In genomic region chr1:213745451-213745850, GRCh38 we compare ENCODE assay signal across 34 cellular contexts.
DNase-seq lines count a peak whose midpoint lies in the region; ATAC-seq and TF ChIP-seq lines count a peak whose summit lies in the region.
"Had no signal": no experiment of that assay in that cellular context is flagged by ENCODE, and none has a peak within 500 bp of the region (broad histone marks: within the 10 kb centered on the region; RNA-seq: fewer than 3 reads in every experiment).

No MANE protein-coding gene starts in this region.

- H3K27ac ChIP-seq in vagina = no peak overlapping the region
- no peak overlapping the region for H3K27ac ChIP-seq in lower lobe of right lung
- H3K27ac ChIP-seq: 22Rv1; A549; BLaER1; BLaER1 treated with 17β-estradiol and CSF1 and Interleukin-3, amounts not matched to agents 10 nM and 100 nM; C4-2B had no signal

- H3K36me3 Mint-ChIP-seq in glutamatergic neuron (ENCODE audit: unreplicated experiment) = no peaks in the 10 kb centered on the region
- H3K36me3 Mint-ChIP-seq: CD14-positive monocyte; CD4-positive, alpha-beta memory T cell; CD4-positive, CD25-positive, alpha-beta regulatory T cell; CD8-positive, alpha-beta memory T cell; CD8-positive, alpha-beta T cell had no signal

- no peaks in the 10 kb centered on the region for H3K4me1 ChIP-seq in vagina
- no peaks in the 10 kb centered on the region for H3K4me1 ChIP-seq in lower lobe of right lung
- H3K4me1 ChIP-seq: A549; BE2C; BLaER1; BLaER1 treated with 17β-estradiol and CSF1 and Interleukin-3, amounts not matched to agents 10 nM and 100 nM had no signal

- H3K4me3 Mint-ChIP-seq in glutamatergic neuron (ENCODE audit: unreplicated experiment) = peak overlapping the region; percentile 43
- H3K4me3 Mint-ChIP-seq: B cell; CD14-positive monocyte; CD4-positive, alpha-beta memory T cell; CD4-positive, alpha-beta T cell; CD4-positive, CD25-positive, alpha-beta regulatory T cell; CD8-positive, alpha-beta memory T cell; CD8-positive, alpha-beta T cell had no signal

- no peak overlapping the region for H3K27ac Mint-ChIP-seq in glutamatergic neuron (ENCODE audit: unreplicated experiment)
- H3K27ac Mint-ChIP-seq: B cell; CD14-positive monocyte; CD4-positive, alpha-beta memory T cell; CD4-positive, alpha-beta T cell; CD8-positive, alpha-beta memory T cell; CD8-positive, alpha-beta T cell had no signal

- H3K4me3 ChIP-seq in vagina (no peak overlapping the region), lower lobe of right lung (no peak overlapping the region)
- H3K4me3 ChIP-seq: A549; BLaER1; BLaER1 treated with 17β-estradiol and CSF1 and Interleukin-3, amounts not matched to agents 10 nM and 100 nM had no signal

- ATAC-seq in lower lobe of right lung (no peak), GM21390 (IDR thresholded peaks at IDR 0.05; ENCODE audit: unreplicated experiment) (no peak)
- ATAC-seq: A549; CD8-positive, alpha-beta T cell had no signal

- no peaks in the 10 kb centered on the region for H3K9me3 Mint-ChIP-seq in glutamatergic neuron (ENCODE audit: unreplicated experiment)
- H3K9me3 Mint-ChIP-seq: CD4-positive, alpha-beta T cell had no signal

- H3K4me1 Mint-ChIP-seq in glutamatergic neuron (ENCODE audit: low read depth, unreplicated experiment) = peaks cover 2% of the 10 kb centered on the region
- H3K4me1 Mint-ChIP-seq: B cell; CD14-positive monocyte; CD4-positive, CD25-positive, alpha-beta regulatory T cell; CD8-positive, alpha-beta memory T cell had no signal

- no peak for TF ChIP-seq CTCF in glutamatergic neuron (IDR thresholded peaks at IDR 0.05; ENCODE audit: partially characterized antibody, unreplicated experiment)
- no peak for TF ChIP-seq CTCF in vagina (IDR thresholded peaks at IDR 0.05)
- no peak for TF ChIP-seq CTCF in lower lobe of right lung (IDR thresholded peaks at IDR 0.05)

- no peaks in the 10 kb centered on the region for H3K27me3 ChIP-seq in vagina
- no peaks in the 10 kb centered on the region for H3K27me3 ChIP-seq in lower lobe of right lung (ENCODE audit: low read depth)
- H3K27me3 ChIP-seq: BE2C; BLaER1; BLaER1 treated with 17β-estradiol and CSF1 and Interleukin-3, amounts not matched to agents 10 nM and 100 nM had no signal

- no peak for TF ChIP-seq POLR2A in vagina (IDR thresholded peaks at IDR 0.05)

- H3K36me3 ChIP-seq in vagina (no peaks in the 10 kb centered on the region), lower lobe of right lung (no peaks in the 10 kb centered on the region)
- H3K36me3 ChIP-seq: BE2C; BLaER1; BLaER1 treated with 17β-estradiol and CSF1 and Interleukin-3, amounts not matched to agents 10 nM and 100 nM had no signal

- DNase-seq in NCI-H69 (lab: John Stamatoyannopoulos, UW) (peak; percentile 23), glutamatergic neuron (peak; percentile 48), retina (peak; percentile 31), vagina (ENCODE audit: extremely low spot score in 2 of 2) (peak; percentile 65 to 70), SKM-1 (lab: John Stamatoyannopoulos, UW; ENCODE audit: unreplicated experiment) (no peak), lower lobe of right lung (no peak), OCI-M1 (lab: John Stamatoyannopoulos, UW) (no peak)
- DNase-seq: 8988T; ACHN; AML-193; BE2C; C1 segment of cervical spinal cord; Caco-2; Calu3; CD4-positive, alpha-beta memory T cell; CD4-positive, alpha-beta T cell; CD4-positive, CD25-positive, alpha-beta regulatory T cell; CD8-positive, alpha-beta memory T cell; CD8-positive, alpha-beta T cell; COR-L47; DMS 273 treated with DMSO at 0.1 percent for 48 hours; DMS153; DMS79; DMS79 treated with DMSO at 0.1 percent for 48 hours; DND-41; EL had no signal

- H3K9me3 ChIP-seq in vagina = no peaks in the 10 kb centered on the region
- H3K9me3 ChIP-seq in lower lobe of right lung = no peaks in the 10 kb centered on the region
- H3K9me3 ChIP-seq: A549, BE2C, BLaER1, Caco-2 had no signal

- intact Hi-C loops in vagina (cut with DNase I) (no loop called here), lower lobe of right lung (cut with DNase I) (no loop called here)

- no peaks in the 10 kb centered on the region for H3K27me3 Mint-ChIP-seq in glutamatergic neuron (ENCODE audit: unreplicated experiment)
- H3K27me3 Mint-ChIP-seq: B cell; CD4-positive, alpha-beta memory T cell; CD4-positive, alpha-beta T cell; CD4-positive, CD25-positive, alpha-beta regulatory T cell had no signal

Comparison
In these comparisons a context has a peak if more than half of its experiments do, and no peak if none do; other contexts are left out.
1. DNase-seq: peak in NCI-H69 (single experiment), glutamatergic neuron (single experiment), retina (single experiment) and vagina (2 of 2); none in SKM-1 (single experiment), lower lobe of right lung (single experiment) and OCI-M1 (single experiment).